In genomic region chr3:170356596-170357175, GRCh38 we compare ENCODE assay signal across 8 cellular contexts. TPM values are rescaled to one million over a fixed set of nuclear protein-coding genes. Genes with fewer than 3 reads are reported as not detected.
DNase-seq lines count a peak whose midpoint lies in the region; ATAC-seq and TF ChIP-seq lines count a peak whose summit lies in the region.

No MANE protein-coding gene starts in this region.

- ATAC-seq in HG02798 (IDR thresholded peaks at IDR 0.05; ENCODE audit: poor library complexity, unreplicated experiment): peak; percentile 56
- ATAC-seq in lung (ENCODE audit: insufficient read depth, low FRiP score): peak; percentile 64

- TF ChIP-seq CTCF in dorsolateral prefrontal cortex (IDR thresholded peaks at IDR 0.05 in 54 of 56, conservative IDR thresholded peaks at IDR 0.05 in 2 of 56; ENCODE audit: low read depth in 1 of 56, partially characterized antibody in 56 of 56) (no peak), lung (IDR thresholded peaks at IDR 0.05; ENCODE audit: control extremely low read depth, extremely low read depth) (no peak)

- H3K27ac ChIP-seq in dorsolateral prefrontal cortex (peak overlapping the region; percentile 75 to 100 (median 97)), lung (ENCODE audit: low read depth in 1 of 2, low read length in 1 of 2) (peak overlapping the region; percentile 98 to 99)

- H3K4me3 ChIP-seq in dorsolateral prefrontal cortex: peak overlapping the region; percentile 48 to 99 (median 94)
- peak overlapping the region; percentile 58 for H3K4me3 ChIP-seq in lung

- intact Hi-C loops in dorsolateral prefrontal cortex (cut with DNase I): loop anchor here (1.0 to 10.0 kb wide), 6 partner anchors 48 to 592 kb away; partner anchors contain the start of genes ACTRT3 (in 2 of the 2), PHC3 (in 2 of the 2), PRKCI (in 2 of the 2) and TERC (in 2 of the 2)

- H3K9me3 ChIP-seq in lung (ENCODE audit: control insufficient read depth in 2 of 2, insufficient read depth in 1 of 2, low read length in 1 of 2): peaks cover 0 to 2% of the 10 kb centered on the region in 2 donors

- peaks cover 11 to 23% of the 10 kb centered on the region in 2 donors for H3K4me1 ChIP-seq in lung (ENCODE audit: control insufficient read depth in 2 of 2, insufficient read depth in 2 of 2, low read length in 2 of 2)

- H3K36me3 ChIP-seq in lung (ENCODE audit: control insufficient read depth in 2 of 2, insufficient read depth in 2 of 2, low read length in 2 of 2): peaks cover 3 to 9% of the 10 kb centered on the region in 2 donors

- no peaks in the 10 kb centered on the region for H3K27me3 ChIP-seq in dorsolateral prefrontal cortex
- no peaks in the 10 kb centered on the region for H3K27me3 ChIP-seq in lung (ENCODE audit: control insufficient read depth, insufficient read depth)

- peak; percentile 12 to 34 for DNase-seq in activated CD8-positive, alpha-beta memory T cell treated with anti-CD3 and anti-CD28 coated beads for 1 hour (ENCODE audit: extremely low read depth in 1 of 2, low read depth in 1 of 2)
- DNase-seq in activated CD8-positive, alpha-beta memory T cell treated with anti-CD3 and anti-CD28 coated beads for 24 hours: no peak
- DNase-seq in NCI-H2029 (lab: John Stamatoyannopoulos, UW): peak; percentile 56
- peak; percentile 33 for DNase-seq in activated CD4-positive, alpha-beta T cell treated with anti-CD3 and anti-CD28 coated beads for 1 hour
- peak in 9 of 10 donors; percentile 29 to 78 (median 40) for DNase-seq in dorsolateral prefrontal cortex
- DNase-seq in lung (ENCODE audit: low spot score): peak; percentile 84
- peak; percentile 12 to 43 (median 14) for DNase-seq in stimulated activated CD4-positive, alpha-beta T cell treated with anti-CD3 and anti-CD28 coated beads, TNF-alpha, amount 100 ng/mL, for 48 hours (ENCODE audit: low read depth in 3 of 3)

- WGBS in lung, 2 donors: 1% methylated on average over 29 to 60 of the region's 60 CpGs

RNA-seq across cellular contexts. Expression of gene SKIL, which starts 0.8 kb away (rescaled TPM):
- total RNA-seq in dorsolateral prefrontal cortex: 10 to 100 TPM; 30.8 to 77.5 (median 52.6) TPM
- 100 to 1,000 TPM in 1 of 2 donors, 10 to 100 TPM in 1; 57.3 to 110 TPM for total RNA-seq in lung
- 10 to 100 TPM; 16.5 to 19.6 TPM for polyA plus RNA-seq in lung
